1 cellular context compared by ENCODE assay signal in the genomic region with DNA sequence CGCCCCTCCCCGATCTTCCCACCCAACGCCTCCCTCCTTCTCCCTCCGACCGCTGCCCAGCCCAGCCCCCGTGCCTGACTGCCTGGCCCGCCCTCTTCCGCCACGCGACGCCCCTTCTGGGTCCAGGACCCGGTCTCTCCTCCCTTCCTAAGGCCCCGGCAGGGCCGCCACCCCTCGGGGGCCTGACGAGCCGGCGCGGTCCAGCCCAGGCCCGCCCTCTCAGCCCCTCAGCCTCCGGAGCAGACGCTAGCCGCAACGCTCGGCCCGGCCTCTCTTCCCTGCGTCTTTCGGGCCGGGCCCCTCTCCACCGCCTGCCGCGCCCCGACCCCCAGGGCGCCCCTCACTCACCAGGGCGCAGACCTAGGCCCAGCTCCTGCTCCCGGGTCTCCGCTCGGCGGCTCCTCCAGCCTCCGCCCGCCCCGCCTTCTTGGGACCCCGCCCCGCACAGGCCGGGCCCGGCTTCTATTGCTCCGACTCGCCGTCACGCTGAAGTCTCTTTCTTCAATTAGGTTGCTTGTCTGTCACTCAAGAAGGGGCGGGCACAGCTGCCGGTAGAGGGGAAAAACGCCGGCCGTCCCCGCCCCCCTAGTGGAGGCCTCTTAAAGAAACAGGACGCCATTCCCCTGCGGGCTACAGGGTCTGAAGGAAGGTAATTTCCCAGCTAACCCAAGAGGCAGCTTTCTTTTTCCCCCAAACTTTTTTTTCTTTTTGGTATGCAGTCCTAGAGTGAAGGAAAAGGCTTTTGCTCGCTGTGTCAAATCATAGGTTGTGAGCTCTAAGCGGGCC.
A peak's percentile ranks its signal among the peaks of the same experiment; 100 is the strongest.
TF ChIP-seq lines count a peak whose summit lies in the region.

A gene with protein sequence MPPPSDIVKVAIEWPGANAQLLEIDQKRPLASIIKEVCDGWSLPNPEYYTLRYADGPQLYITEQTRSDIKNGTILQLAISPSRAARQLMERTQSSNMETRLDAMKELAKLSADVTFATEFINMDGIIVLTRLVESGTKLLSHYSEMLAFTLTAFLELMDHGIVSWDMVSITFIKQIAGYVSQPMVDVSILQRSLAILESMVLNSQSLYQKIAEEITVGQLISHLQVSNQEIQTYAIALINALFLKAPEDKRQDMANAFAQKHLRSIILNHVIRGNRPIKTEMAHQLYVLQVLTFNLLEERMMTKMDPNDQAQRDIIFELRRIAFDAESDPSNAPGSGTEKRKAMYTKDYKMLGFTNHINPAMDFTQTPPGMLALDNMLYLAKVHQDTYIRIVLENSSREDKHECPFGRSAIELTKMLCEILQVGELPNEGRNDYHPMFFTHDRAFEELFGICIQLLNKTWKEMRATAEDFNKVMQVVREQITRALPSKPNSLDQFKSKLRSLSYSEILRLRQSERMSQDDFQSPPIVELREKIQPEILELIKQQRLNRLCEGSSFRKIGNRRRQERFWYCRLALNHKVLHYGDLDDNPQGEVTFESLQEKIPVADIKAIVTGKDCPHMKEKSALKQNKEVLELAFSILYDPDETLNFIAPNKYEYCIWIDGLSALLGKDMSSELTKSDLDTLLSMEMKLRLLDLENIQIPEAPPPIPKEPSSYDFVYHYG (minus strand): TSS at position 416 of the 786 bp plus-strand sequence. CDS start 12,133 bp downstream, outside the sequence.

TF ChIP-seq in GM23338, 12 proteins besides CTCF, POLR2A, EP300 and RAD21 (continued from another document):
- peak; percentile 74 for TF ChIP-seq CREB1 (CRISPR knock-in tag; IDR thresholded peaks at IDR 0.05; ENCODE audit: low read depth)
- no peak for TF ChIP-seq ZNF114 (CRISPR knock-in tag; IDR thresholded peaks at IDR 0.05)
- TF ChIP-seq, protein P1, sequence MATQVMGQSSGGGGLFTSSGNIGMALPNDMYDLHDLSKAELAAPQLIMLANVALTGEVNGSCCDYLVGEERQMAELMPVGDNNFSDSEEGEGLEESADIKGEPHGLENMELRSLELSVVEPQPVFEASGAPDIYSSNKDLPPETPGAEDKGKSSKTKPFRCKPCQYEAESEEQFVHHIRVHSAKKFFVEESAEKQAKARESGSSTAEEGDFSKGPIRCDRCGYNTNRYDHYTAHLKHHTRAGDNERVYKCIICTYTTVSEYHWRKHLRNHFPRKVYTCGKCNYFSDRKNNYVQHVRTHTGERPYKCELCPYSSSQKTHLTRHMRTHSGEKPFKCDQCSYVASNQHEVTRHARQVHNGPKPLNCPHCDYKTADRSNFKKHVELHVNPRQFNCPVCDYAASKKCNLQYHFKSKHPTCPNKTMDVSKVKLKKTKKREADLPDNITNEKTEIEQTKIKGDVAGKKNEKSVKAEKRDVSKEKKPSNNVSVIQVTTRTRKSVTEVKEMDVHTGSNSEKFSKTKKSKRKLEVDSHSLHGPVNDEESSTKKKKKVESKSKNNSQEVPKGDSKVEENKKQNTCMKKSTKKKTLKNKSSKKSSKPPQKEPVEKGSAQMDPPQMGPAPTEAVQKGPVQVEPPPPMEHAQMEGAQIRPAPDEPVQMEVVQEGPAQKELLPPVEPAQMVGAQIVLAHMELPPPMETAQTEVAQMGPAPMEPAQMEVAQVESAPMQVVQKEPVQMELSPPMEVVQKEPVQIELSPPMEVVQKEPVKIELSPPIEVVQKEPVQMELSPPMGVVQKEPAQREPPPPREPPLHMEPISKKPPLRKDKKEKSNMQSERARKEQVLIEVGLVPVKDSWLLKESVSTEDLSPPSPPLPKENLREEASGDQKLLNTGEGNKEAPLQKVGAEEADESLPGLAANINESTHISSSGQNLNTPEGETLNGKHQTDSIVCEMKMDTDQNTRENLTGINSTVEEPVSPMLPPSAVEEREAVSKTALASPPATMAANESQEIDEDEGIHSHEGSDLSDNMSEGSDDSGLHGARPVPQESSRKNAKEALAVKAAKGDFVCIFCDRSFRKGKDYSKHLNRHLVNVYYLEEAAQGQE (IDR thresholded peaks at IDR 0.05; ENCODE audit: unreplicated experiment), result no peak
- TF ChIP-seq, protein P2, sequence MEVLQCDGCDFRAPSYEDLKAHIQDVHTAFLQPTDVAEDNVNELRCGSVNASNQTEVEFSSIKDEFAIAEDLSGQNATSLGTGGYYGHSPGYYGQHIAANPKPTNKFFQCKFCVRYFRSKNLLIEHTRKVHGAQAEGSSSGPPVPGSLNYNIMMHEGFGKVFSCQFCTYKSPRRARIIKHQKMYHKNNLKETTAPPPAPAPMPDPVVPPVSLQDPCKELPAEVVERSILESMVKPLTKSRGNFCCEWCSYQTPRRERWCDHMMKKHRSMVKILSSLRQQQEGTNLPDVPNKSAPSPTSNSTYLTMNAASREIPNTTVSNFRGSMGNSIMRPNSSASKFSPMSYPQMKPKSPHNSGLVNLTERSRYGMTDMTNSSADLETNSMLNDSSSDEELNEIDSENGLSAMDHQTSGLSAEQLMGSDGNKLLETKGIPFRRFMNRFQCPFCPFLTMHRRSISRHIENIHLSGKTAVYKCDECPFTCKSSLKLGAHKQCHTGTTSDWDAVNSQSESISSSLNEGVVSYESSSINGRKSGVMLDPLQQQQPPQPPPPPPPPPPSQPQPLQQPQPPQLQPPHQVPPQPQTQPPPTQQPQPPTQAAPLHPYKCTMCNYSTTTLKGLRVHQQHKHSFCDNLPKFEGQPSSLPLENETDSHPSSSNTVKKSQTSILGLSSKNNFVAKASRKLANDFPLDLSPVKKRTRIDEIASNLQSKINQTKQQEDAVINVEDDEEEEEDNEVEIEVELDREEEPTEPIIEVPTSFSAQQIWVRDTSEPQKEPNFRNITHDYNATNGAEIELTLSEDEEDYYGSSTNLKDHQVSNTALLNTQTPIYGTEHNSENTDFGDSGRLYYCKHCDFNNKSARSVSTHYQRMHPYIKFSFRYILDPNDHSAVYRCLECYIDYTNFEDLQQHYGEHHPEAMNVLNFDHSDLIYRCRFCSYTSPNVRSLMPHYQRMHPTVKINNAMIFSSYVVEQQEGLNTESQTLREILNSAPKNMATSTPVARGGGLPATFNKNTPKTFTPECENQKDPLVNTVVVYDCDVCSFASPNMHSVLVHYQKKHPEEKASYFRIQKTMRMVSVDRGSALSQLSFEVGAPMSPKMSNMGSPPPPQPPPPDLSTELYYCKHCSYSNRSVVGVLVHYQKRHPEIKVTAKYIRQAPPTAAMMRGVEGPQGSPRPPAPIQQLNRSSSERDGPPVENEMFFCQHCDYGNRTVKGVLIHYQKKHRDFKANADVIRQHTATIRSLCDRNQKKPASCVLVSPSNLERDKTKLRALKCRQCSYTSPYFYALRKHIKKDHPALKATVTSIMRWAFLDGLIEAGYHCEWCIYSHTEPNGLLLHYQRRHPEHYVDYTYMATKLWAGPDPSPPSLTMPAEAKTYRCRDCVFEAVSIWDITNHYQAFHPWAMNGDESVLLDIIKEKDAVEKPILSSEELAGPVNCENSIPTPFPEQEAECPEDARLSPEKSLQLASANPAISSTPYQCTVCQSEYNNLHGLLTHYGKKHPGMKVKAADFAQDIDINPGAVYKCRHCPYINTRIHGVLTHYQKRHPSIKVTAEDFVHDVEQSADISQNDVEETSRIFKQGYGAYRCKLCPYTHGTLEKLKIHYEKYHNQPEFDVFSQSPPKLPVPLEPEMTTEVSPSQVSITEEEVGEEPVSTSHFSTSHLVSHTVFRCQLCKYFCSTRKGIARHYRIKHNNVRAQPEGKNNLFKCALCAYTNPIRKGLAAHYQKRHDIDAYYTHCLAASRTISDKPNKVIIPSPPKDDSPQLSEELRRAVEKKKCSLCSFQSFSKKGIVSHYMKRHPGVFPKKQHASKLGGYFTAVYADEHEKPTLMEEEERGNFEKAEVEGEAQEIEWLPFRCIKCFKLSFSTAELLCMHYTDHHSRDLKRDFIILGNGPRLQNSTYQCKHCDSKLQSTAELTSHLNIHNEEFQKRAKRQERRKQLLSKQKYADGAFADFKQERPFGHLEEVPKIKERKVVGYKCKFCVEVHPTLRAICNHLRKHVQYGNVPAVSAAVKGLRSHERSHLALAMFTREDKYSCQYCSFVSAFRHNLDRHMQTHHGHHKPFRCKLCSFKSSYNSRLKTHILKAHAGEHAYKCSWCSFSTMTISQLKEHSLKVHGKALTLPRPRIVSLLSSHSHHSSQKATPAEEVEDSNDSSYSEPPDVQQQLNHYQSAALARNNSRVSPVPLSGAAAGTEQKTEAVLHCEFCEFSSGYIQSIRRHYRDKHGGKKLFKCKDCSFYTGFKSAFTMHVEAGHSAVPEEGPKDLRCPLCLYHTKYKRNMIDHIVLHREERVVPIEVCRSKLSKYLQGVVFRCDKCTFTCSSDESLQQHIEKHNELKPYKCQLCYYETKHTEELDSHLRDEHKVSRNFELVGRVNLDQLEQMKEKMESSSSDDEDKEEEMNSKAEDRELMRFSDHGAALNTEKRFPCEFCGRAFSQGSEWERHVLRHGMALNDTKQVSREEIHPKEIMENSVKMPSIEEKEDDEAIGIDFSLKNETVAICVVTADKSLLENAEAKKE (CRISPR knock-in tag; IDR thresholded peaks at IDR 0.05), result no peak
- TF ChIP-seq, protein P3, sequence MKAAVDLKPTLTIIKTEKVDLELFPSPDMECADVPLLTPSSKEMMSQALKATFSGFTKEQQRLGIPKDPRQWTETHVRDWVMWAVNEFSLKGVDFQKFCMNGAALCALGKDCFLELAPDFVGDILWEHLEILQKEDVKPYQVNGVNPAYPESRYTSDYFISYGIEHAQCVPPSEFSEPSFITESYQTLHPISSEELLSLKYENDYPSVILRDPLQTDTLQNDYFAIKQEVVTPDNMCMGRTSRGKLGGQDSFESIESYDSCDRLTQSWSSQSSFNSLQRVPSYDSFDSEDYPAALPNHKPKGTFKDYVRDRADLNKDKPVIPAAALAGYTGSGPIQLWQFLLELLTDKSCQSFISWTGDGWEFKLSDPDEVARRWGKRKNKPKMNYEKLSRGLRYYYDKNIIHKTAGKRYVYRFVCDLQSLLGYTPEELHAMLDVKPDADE (IDR thresholded peaks at IDR 0.05), result no peak
- TF ChIP-seq STAT1 (IDR thresholded peaks at IDR 0.05; ENCODE audit: unreplicated experiment), result no peak
